ENCODE assay signal across 1 cellular context in genomic region chr19:2326699-2327360, GRCh38.
TF ChIP-seq lines count a peak whose summit lies in the region.

No MANE protein-coding gene starts in this region.

TF ChIP-seq in HCT116, 20 proteins besides CTCF, POLR2A, EP300 and RAD21:
- TF ChIP-seq ZFX (IDR thresholded peaks at IDR 0.05) (no peak), YY1 (IDR thresholded peaks at IDR 0.05; ENCODE audit: extremely low read depth, insufficient replicate concordance, low read depth, low read length) (no peak), CBX3 (IDR thresholded peaks at IDR 0.05; ENCODE audit: low read depth) (no peak), ATF3 (IDR thresholded peaks at IDR 0.05) (no peak), ELF1 (IDR thresholded peaks at IDR 0.05; ENCODE audit: borderline replicate concordance, low read depth) (no peak), ZNF274 (IDR thresholded peaks at IDR 0.05; ENCODE audit: low read depth, low read length) (no peak), ZBTB33 (IDR thresholded peaks at IDR 0.05; ENCODE audit: extremely low read depth, insufficient replicate concordance, low read length) (no peak), POLR2AphosphoS5 (IDR thresholded peaks at IDR 0.05; ENCODE audit: low read depth, low read length) (no peak), SP1 (IDR thresholded peaks at IDR 0.05; ENCODE audit: low read depth) (no peak), SRF (IDR thresholded peaks at IDR 0.05; ENCODE audit: low read depth) (no peak), EGR1 (IDR thresholded peaks at IDR 0.05; ENCODE audit: low read depth) (no peak), FOSL1 (IDR thresholded peaks at IDR 0.05; ENCODE audit: low read depth) (no peak), JUND (IDR thresholded peaks at IDR 0.05) (no peak), EZH2 (IDR thresholded peaks at IDR 0.05) (no peak), REST (IDR thresholded peaks at IDR 0.05; ENCODE audit: low read depth) (no peak), SIN3A (IDR thresholded peaks at IDR 0.05; ENCODE audit: low read depth) (no peak), TCF7L2 (IDR thresholded peaks at IDR 0.05; ENCODE audit: borderline replicate concordance, extremely low read depth, insufficient read depth, insufficient read length) (no peak)
